Comparison of ENCODE assay signal across 16 cellular contexts in the genomic region with DNA sequence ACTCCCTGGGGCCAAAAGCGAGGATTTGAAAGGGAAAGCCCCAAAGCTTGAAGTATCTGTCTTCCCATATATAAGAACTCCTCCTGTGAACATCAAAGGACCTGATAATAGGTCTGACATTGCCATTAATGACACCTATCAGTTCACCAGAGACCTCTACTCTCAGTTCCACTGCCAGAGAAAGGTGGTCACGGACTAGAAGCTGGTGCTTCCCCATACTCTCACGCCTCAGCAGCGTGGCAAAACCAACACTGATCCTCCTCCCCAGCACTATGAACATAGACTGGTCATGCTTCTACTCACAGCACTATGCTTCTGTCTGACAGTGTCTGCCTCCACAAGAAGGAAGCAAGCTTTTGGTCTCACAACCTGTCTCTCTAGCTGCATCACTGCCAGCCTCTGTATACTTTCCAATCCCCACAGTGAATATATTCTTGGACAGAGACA. TPM values are rescaled to one million over a fixed set of nuclear protein-coding genes. Genes with fewer than 3 reads are reported as not detected.
DNase-seq lines count a peak whose midpoint lies in the region; ATAC-seq and TF ChIP-seq lines count a peak whose summit lies in the region.
"Had no signal": no experiment of that assay in that cellular context is flagged by ENCODE, and none has a peak within 500 bp of the region (broad histone marks: within the 10 kb centered on the region; RNA-seq: fewer than 3 reads in every experiment).

No MANE protein-coding gene starts in this region.

- H3K4me3 Mint-ChIP-seq in stimulated activated naive CD8-positive, alpha-beta T cell treated with anti-CD3 and anti-CD28 coated beads, Interleukin-15, amount 100 ng/mL, for 72 hours: no peak overlapping the region
- H3K4me3 Mint-ChIP-seq in glutamatergic neuron (ENCODE audit: unreplicated experiment): no peak overlapping the region
- no peak overlapping the region for H3K4me3 Mint-ChIP-seq in HFFc6
- H3K4me3 Mint-ChIP-seq: activated naive CD4-positive, alpha-beta T cell treated with anti-CD3 and anti-CD28 coated beads, Interleukin-2, amount 50 U/mL, for 24 hours had no signal

- TF ChIP-seq CTCF in glutamatergic neuron (IDR thresholded peaks at IDR 0.05; ENCODE audit: partially characterized antibody, unreplicated experiment): no peak
- TF ChIP-seq CTCF in HFFc6 (IDR thresholded peaks at IDR 0.05): no peak
- no peak for TF ChIP-seq CTCF in smooth muscle cell (IDR thresholded peaks at IDR 0.05; ENCODE audit: borderline replicate concordance, insufficient read depth, poor library complexity, severe bottlenecking)

- WGBS in smooth muscle cell (ENCODE audit: low lambda C conversion rate): 79% methylated on average over 4 of the region's 4 CpGs

- H3K27ac Mint-ChIP-seq in stimulated activated naive CD8-positive, alpha-beta T cell treated with anti-CD3 and anti-CD28 coated beads, Interleukin-15, amount 100 ng/mL, for 72 hours: no peak overlapping the region
- no peak overlapping the region for H3K27ac Mint-ChIP-seq in glutamatergic neuron (ENCODE audit: unreplicated experiment)
- no peak overlapping the region for H3K27ac Mint-ChIP-seq in HFFc6
- H3K27ac Mint-ChIP-seq: activated naive CD4-positive, alpha-beta T cell treated with anti-CD3 and anti-CD28 coated beads, Interleukin-2, amount 50 U/mL, for 24 hours had no signal

- no peaks in the 10 kb centered on the region for H3K9me3 Mint-ChIP-seq in stimulated activated naive CD8-positive, alpha-beta T cell treated with anti-CD3 and anti-CD28 coated beads, Interleukin-15, amount 100 ng/mL, for 72 hours
- H3K9me3 Mint-ChIP-seq in glutamatergic neuron (ENCODE audit: unreplicated experiment) (no peaks in the 10 kb centered on the region), HFFc6 (no peaks in the 10 kb centered on the region)
- H3K9me3 Mint-ChIP-seq: activated naive CD4-positive, alpha-beta T cell treated with anti-CD3 and anti-CD28 coated beads, Interleukin-2, amount 50 U/mL, for 24 hours had no signal

- H3K36me3 ChIP-seq in smooth muscle cell (ENCODE audit: low read depth): no peaks in the 10 kb centered on the region
- H3K36me3 ChIP-seq: colonic mucosa had no signal

- no peak overlapping the region for H3K4me3 ChIP-seq in smooth muscle cell
- H3K4me3 ChIP-seq: colonic mucosa had no signal

- H3F3A ChIP-seq in smooth muscle cell (ENCODE audit: low read depth): no peaks in the 10 kb centered on the region

- ATAC-seq in stimulated activated naive CD8-positive, alpha-beta T cell treated with anti-CD3 and anti-CD28 coated beads, Interleukin-15, Interleukin-2, amounts not matched to agents 100 U/mL and 50 U/mL, for 24 hours: peak; percentile 28
- ATAC-seq in stimulated activated naive CD8-positive, alpha-beta T cell treated with anti-CD3 and anti-CD28 coated beads, Interleukin-15, amount 100 ng/mL, for 72 hours: no peak
- ATAC-seq in GM21786 (IDR thresholded peaks at IDR 0.05; ENCODE audit: unreplicated experiment) (peak; percentile 97), HG03159 (IDR thresholded peaks at IDR 0.05; ENCODE audit: unreplicated experiment) (peak; percentile 97)
- ATAC-seq: left cardiac atrium had no signal

- peaks cover 54% of the 10 kb centered on the region for H3K27me3 Mint-ChIP-seq in stimulated activated naive CD8-positive, alpha-beta T cell treated with anti-CD3 and anti-CD28 coated beads, Interleukin-15, amount 100 ng/mL, for 72 hours
- H3K27me3 Mint-ChIP-seq in glutamatergic neuron (ENCODE audit: unreplicated experiment) (peaks cover 2% of the 10 kb centered on the region), HFFc6 (ENCODE audit: insufficient read depth) (peaks cover 40% of the 10 kb centered on the region)

- no peak overlapping the region for H2AFZ ChIP-seq in smooth muscle cell (ENCODE audit: low read depth)

- no peak overlapping the region for H3K4me2 ChIP-seq in smooth muscle cell

- no peaks in the 10 kb centered on the region for H3K36me3 Mint-ChIP-seq in glutamatergic neuron (ENCODE audit: unreplicated experiment)
- no peaks in the 10 kb centered on the region for H3K36me3 Mint-ChIP-seq in HFFc6 (ENCODE audit: low read depth)

- H3K4me1 ChIP-seq in smooth muscle cell (ENCODE audit: low read depth): no peaks in the 10 kb centered on the region
- H3K4me1 ChIP-seq: colonic mucosa had no signal

- DNase-seq in stimulated activated naive CD8-positive, alpha-beta T cell treated with anti-CD3 and anti-CD28 coated beads, Interleukin-15, Interleukin-2, amounts not matched to agents 100 U/mL and 50 U/mL, for 24 hours: no peak
- no peak for DNase-seq in stimulated activated naive CD8-positive, alpha-beta T cell treated with anti-CD3 and anti-CD28 coated beads, Interleukin-15, amount 100 ng/mL, for 72 hours
- DNase-seq in glutamatergic neuron (no peak), HFFc6 (no peak), smooth muscle cell (lab: John Stamatoyannopoulos, UW; ENCODE audit: unreplicated experiment) (no peak)
- no peak for DNase-seq in activated naive CD4-positive, alpha-beta T cell treated with anti-CD3 and anti-CD28 coated beads, Interleukin-2, amount 50 U/mL, for 16 hours
- DNase-seq: 8988T, colonic mucosa, foreskin melanocyte, H7, left cardiac atrium, NCI-H446 treated with DMSO at 0.1 percent for 48 hours, nucleus accumbens had no signal

- no peaks in the 10 kb centered on the region for H3K9me3 ChIP-seq in smooth muscle cell (replicated peaks; ENCODE audit: low read depth)
- H3K9me3 ChIP-seq: colonic mucosa had no signal

- no peaks in the 10 kb centered on the region for H4K20me1 ChIP-seq in smooth muscle cell (ENCODE audit: low read depth)

- no peaks in the 10 kb centered on the region for H3K4me1 Mint-ChIP-seq in stimulated activated naive CD8-positive, alpha-beta T cell treated with anti-CD3 and anti-CD28 coated beads, Interleukin-15, amount 100 ng/mL, for 72 hours
- peaks cover 7% of the 10 kb centered on the region for H3K4me1 Mint-ChIP-seq in glutamatergic neuron (ENCODE audit: low read depth, unreplicated experiment)
- no peaks in the 10 kb centered on the region for H3K4me1 Mint-ChIP-seq in HFFc6 (ENCODE audit: low read depth)
- H3K4me1 Mint-ChIP-seq: activated naive CD4-positive, alpha-beta T cell treated with anti-CD3 and anti-CD28 coated beads, Interleukin-2, amount 50 U/mL, for 24 hours had no signal

- H3K79me2 ChIP-seq in smooth muscle cell (ENCODE audit: low read depth): no peaks in the 10 kb centered on the region

- H3K27ac ChIP-seq in smooth muscle cell (ENCODE audit: low read depth): no peak overlapping the region
- H3K27ac ChIP-seq: colonic mucosa had no signal

- no peak overlapping the region for H3K9ac ChIP-seq in smooth muscle cell (ENCODE audit: low read depth)

- H3K27me3 ChIP-seq in smooth muscle cell (ENCODE audit: low read depth): peaks cover 79% of the 10 kb centered on the region
- H3K27me3 ChIP-seq: colonic mucosa had no signal

RNA-seq across cellular contexts. Expression of gene NRG2, which starts 37.9 kb away (rescaled TPM):
- total RNA-seq in glutamatergic neuron (ENCODE audit: unreplicated experiment) (0.81 TPM), smooth muscle cell (0.09 and 0.40 TPM in 2 replicates)
- under 1 TPM in 5 of 6 experiments, not detected in 1; 0.11 to 0.35 (median 0.19) TPM for total RNA-seq in HFFc6 (2021; fragmentation: NEBNext Ultra II Directional; extraction: Animal tissue kit (Norgen Biotek cat#: 25700))
- polyA plus RNA-seq in smooth muscle cell: 0.11 and 0.25 TPM in 2 replicates
